ENCODE assay signal across 16 cellular contexts in genomic region chr7:90530263-90530662, GRCh38.
DNase-seq lines count a peak whose midpoint lies in the region; ATAC-seq, FAIRE-seq and TF ChIP-seq lines count a peak whose summit lies in the region.
"Had no signal": no experiment of that assay in that cellular context is flagged by ENCODE, and none has a peak within 500 bp of the region (broad histone marks: within the 10 kb centered on the region; RNA-seq: fewer than 3 reads in every experiment).

No MANE protein-coding gene starts in this region.

- H4K20me1 ChIP-seq in keratinocyte (ENCODE audit: control insufficient read depth, extremely low read depth, insufficient read depth, low read length): no peaks in the 10 kb centered on the region

- TF ChIP-seq POLR2A in heart left ventricle (IDR thresholded peaks at IDR 0.05): no peak

- H3K79me2 ChIP-seq in keratinocyte (ENCODE audit: control insufficient read depth, insufficient read depth, low read length): no peaks in the 10 kb centered on the region

- 32 to 77% (median 70%) methylated on average over 1 of the region's 1 CpG for WGBS in heart left ventricle, 4 donors

- in situ Hi-C loops in brain microvascular endothelial cell (cut with HindIII; ENCODE audit: low pct_ligation_motif_present, low sequenced_read_pairs): no loop called here

- peaks cover 6% of the 10 kb centered on the region for H3K4me1 ChIP-seq in keratinocyte (ENCODE audit: control insufficient read depth, extremely low read depth, insufficient read depth, low read length)
- H3K4me1 ChIP-seq in heart left ventricle: no peaks in the 10 kb centered on the region

- H3K4me3 ChIP-seq in brain microvascular endothelial cell (ENCODE audit: low read depth, low read length) (no peak overlapping the region), keratinocyte (ENCODE audit: control insufficient read depth in 2 of 3, extremely low read depth in 1 of 3, insufficient read depth in 2 of 3, low read depth in 1 of 3, low read length in 3 of 3) (no peak overlapping the region), heart left ventricle (no peak overlapping the region)
- H3K4me3 ChIP-seq: coronary artery had no signal

- no peak overlapping the region for H3K9ac ChIP-seq in keratinocyte (ENCODE audit: control insufficient read depth, extremely low read depth, insufficient read depth, low read length)

- TF ChIP-seq CTCF in brain microvascular endothelial cell (IDR thresholded peaks at IDR 0.05; ENCODE audit: low read depth, low read length, missing control alignments) (no peak), keratinocyte (optimal IDR thresholded peaks at IDR 0.05 in 1 of 3, IDR thresholded peaks at IDR 0.05 in 1 of 3, conservative IDR thresholded peaks at IDR 0.05 in 1 of 3; ENCODE audit: extremely low read depth in 1 of 3, insufficient read depth in 2 of 3, low read length in 3 of 3) (no peak), heart left ventricle (IDR thresholded peaks at IDR 0.05) (no peak)

- dilution Hi-C loops in keratinocyte (cut with MboI; ENCODE audit: extremely low pct_ligation_motif_present, low sequenced_read_pairs): no loop called here

- H3K36me3 ChIP-seq in brain microvascular endothelial cell (replicated peaks) (no peaks in the 10 kb centered on the region), keratinocyte (ENCODE audit: control insufficient read depth in 2 of 2, extremely low read depth in 1 of 2, insufficient read depth in 2 of 2, low read length in 2 of 2) (no peaks in the 10 kb centered on the region), heart left ventricle (no peaks in the 10 kb centered on the region)

- DNase-seq in AG08395 (ENCODE audit: low spot score): peak; percentile 4
- peak; percentile 32 for DNase-seq in HPDE6-E6E7 (ENCODE audit: extremely low spot score)
- peak; percentile 60 for DNase-seq in brain microvascular endothelial cell
- no peak for DNase-seq in keratinocyte (ENCODE audit: low read depth, low spot score)
- no peak for DNase-seq in heart left ventricle
- DNase-seq: activated CD8-positive, alpha-beta memory T cell treated with anti-CD3 and anti-CD28 coated beads for 24 hours; naive thymus-derived CD8-positive, alpha-beta T cell; NCI-H1436 treated with DMSO at 0.1 percent for 48 hours; stimulated activated CD4-positive, alpha-beta T cell treated with anti-CD3 and anti-CD28 coated beads, Interleukin-12 subunit alpha, Interleukin-12 subunit beta, amount 100 ng/mL, for 4 hours; SW 1271 had no signal

- H3K27ac ChIP-seq in brain microvascular endothelial cell (no peak overlapping the region), keratinocyte (ENCODE audit: control insufficient read depth, insufficient read depth, low read length) (no peak overlapping the region), heart left ventricle (no peak overlapping the region)
- H3K27ac ChIP-seq: coronary artery had no signal

- FAIRE-seq in keratinocyte (lab: Jason Lieb, UNC): peak; percentile 23
- FAIRE-seq: urothelium cell line had no signal

- H3K27me3 ChIP-seq in brain microvascular endothelial cell (replicated peaks): no peaks in the 10 kb centered on the region
- H3K27me3 ChIP-seq in keratinocyte (ENCODE audit: control insufficient read depth, extremely low read depth, insufficient read depth, low read length): no peaks in the 10 kb centered on the region
- H3K27me3 ChIP-seq in heart left ventricle: no peaks in the 10 kb centered on the region

- H2AFZ ChIP-seq in keratinocyte (ENCODE audit: control insufficient read depth, low read length): peak overlapping the region; percentile 72

- H3K4me2 ChIP-seq in keratinocyte (ENCODE audit: control insufficient read depth, extremely low read depth, insufficient read depth, low read depth, low read length): no peak overlapping the region

- H3K9me3 ChIP-seq in keratinocyte (ENCODE audit: control insufficient read depth, low read depth, low read length): no peaks in the 10 kb centered on the region
- peaks cover 0 to 4% (median 0%) of the 10 kb centered on the region in 12 donors for H3K9me3 ChIP-seq in heart left ventricle

- ATAC-seq in HG02884 (IDR thresholded peaks at IDR 0.05; ENCODE audit: unreplicated experiment) (no peak), heart left ventricle (no peak), GM19455 (IDR thresholded peaks at IDR 0.05; ENCODE audit: unreplicated experiment) (no peak), GM19395 (IDR thresholded peaks at IDR 0.05; ENCODE audit: unreplicated experiment) (no peak)
- ATAC-seq: activated T-helper 17 cell treated with anti-CD3 and anti-CD28 coated beads, Interleukin-2, amount 50 U/mL, for 72 hours; naive thymus-derived CD8-positive, alpha-beta T cell had no signal

- H3K9me1 ChIP-seq in keratinocyte (ENCODE audit: control insufficient read depth, extremely low read depth, insufficient read depth, low read length): no peaks in the 10 kb centered on the region

- intact Hi-C loops in heart left ventricle (cut with DNase I): no loop called here

Comparison
In these comparisons a context has a peak if more than half of its experiments do, and no peak if none do; other contexts are left out.
1. DNase-seq: peak in AG08395 (single experiment), HPDE6-E6E7 (single experiment) and brain microvascular endothelial cell (single experiment); none in keratinocyte (single experiment) and heart left ventricle (0 of 5).